In the genomic region with DNA sequence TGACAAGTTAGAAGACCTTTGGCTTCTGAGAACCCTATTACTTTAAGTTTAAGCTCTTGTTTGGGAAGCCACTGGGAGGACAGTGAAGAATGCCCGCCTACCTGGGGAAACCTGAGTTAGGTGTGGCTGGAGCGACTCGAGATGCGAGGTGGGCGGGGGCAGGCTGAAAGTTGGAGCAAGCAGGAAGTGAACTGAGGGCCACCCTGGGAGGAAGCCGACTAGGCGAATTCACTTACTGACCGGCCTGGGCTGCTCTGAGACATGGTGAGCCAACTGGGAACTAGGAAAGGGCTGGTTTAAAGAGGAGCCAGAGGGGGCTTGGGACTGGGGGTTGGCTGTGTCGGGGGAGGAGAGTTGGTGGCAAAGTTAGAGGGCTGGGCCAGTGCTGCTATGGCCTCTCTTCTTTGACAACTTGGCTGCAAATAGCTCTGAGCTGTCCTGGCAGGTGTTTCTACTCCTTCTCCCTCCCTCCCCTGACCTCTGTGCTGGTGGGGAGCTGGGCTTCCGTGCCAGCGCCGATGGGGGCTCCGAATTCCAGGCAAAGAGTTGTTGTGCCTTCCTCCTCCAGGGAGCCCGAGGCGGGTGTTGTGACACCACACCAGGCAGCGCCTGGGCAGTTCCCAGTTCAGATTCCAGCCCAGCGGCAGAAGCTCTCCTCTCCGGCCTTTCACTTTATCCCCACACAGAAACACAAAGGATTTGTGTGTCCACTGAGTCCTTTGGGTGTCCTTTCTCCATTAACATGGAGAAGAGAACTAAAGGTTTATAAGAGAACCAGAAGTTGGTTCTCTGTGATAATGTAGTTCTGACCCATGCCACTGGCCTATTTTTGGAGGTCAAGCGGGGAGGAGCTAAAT, we compare ENCODE assay signal across 8 cellular contexts. TPM values are rescaled to one million over a fixed set of nuclear protein-coding genes. Genes with fewer than 3 reads are reported as not detected.
A peak's percentile ranks its signal among the peaks of the same experiment; 100 is the strongest.
DNase-seq lines count a peak whose midpoint lies in the region; ATAC-seq and TF ChIP-seq lines count a peak whose summit lies in the region.

A gene (plus strand): TSS at position 201 of the 857 bp plus-strand sequence. CDS start 61 bp downstream, at position 262.

- H3K4me3 ChIP-seq in BLaER1, result peak within 1 kb of the TSS; percentile 53
- H3K4me3 ChIP-seq in dorsolateral prefrontal cortex, result peak within 1 kb of the TSS in 38 of 59 donors; percentile 2 to 52 (median 28)
- H3K4me3 ChIP-seq in mucosa of descending colon, result peak within 1 kb of the TSS; percentile 37
- no peak within 1 kb of the TSS for H3K4me3 ChIP-seq in HAP-1

- peak; percentile 63 for DNase-seq in KBM-7
- DNase-seq in activated CD4-positive, CD25-positive, alpha-beta regulatory T cell treated with anti-CD3 and anti-CD28 coated beads, Interleukin-2, amount 50 U/mL, for 16 hours (ENCODE audit: low read depth, low spot score), result peak; percentile 28
- DNase-seq in dorsolateral prefrontal cortex, result no peak
- peak; percentile 89 to 93 (median 92) for DNase-seq in mucosa of descending colon
- peak; percentile 63 for DNase-seq in stimulated activated naive CD4-positive, alpha-beta T cell treated with Interleukin-2 at 50 U/mL for 16 hours (lab: John Stamatoyannopoulos, UW)
- no peak for DNase-seq in HAP-1 (ENCODE audit: low spot score in 2 of 2)

- ATAC-seq in GM19395 (IDR thresholded peaks at IDR 0.05; ENCODE audit: unreplicated experiment), result peak; percentile 60
- ATAC-seq in mucosa of descending colon, result peak; percentile 96

- H3K4me1 ChIP-seq in BLaER1 (peaks cover 68% of the 10 kb centered on the region), mucosa of descending colon (ENCODE audit: low read depth) (peaks cover 17% of the 10 kb centered on the region), HAP-1 (peaks cover 4% of the 10 kb centered on the region)

- H3K36me3 ChIP-seq in BLaER1, result no peaks in the 10 kb centered on the region; the same call in 1 of the 2 replicates
- no peaks in the 10 kb centered on the region for H3K36me3 ChIP-seq in mucosa of descending colon (ENCODE audit: low read depth)
- no peaks in the 10 kb centered on the region for H3K36me3 ChIP-seq in HAP-1 (replicated peaks)

- H3K9ac ChIP-seq in BLaER1, result peak within 1 kb of the TSS; percentile 79

- in situ Hi-C loops in KBM-7 (cut with MboI; ENCODE audit: low pct_unique_long_range_greater_than_20kb, low sequenced_read_pairs), result no loop called here
- in situ Hi-C loops in HAP-1 (cut with MboI; ENCODE audit: low sequenced_read_pairs), result no loop called here

- H3K9me3 ChIP-seq in BLaER1 (no peaks in the 10 kb centered on the region), mucosa of descending colon (no peaks in the 10 kb centered on the region), HAP-1 (no peaks in the 10 kb centered on the region)

- no peaks in the 10 kb centered on the region for H4K20me1 ChIP-seq in BLaER1

- H3K27ac ChIP-seq in BLaER1 (peak within 1 kb of the TSS; percentile 95), dorsolateral prefrontal cortex (peak within 1 kb of the TSS in 56 of 59 donors; percentile 15 to 85 (median 65))

- peak within 1 kb of the TSS; percentile 92 for H3K4me2 ChIP-seq in BLaER1

- intact Hi-C loops in dorsolateral prefrontal cortex (cut with DNase I), result no loop called here
- intact Hi-C loops in mucosa of descending colon (cut with DNase I, micrococcal nuclease), result no loop called here

- TF ChIP-seq CTCF in dorsolateral prefrontal cortex (IDR thresholded peaks at IDR 0.05 in 54 of 56, conservative IDR thresholded peaks at IDR 0.05 in 2 of 56; ENCODE audit: low read depth in 1 of 56, partially characterized antibody in 56 of 56) (no peak), mucosa of descending colon (IDR thresholded peaks at IDR 0.05) (no peak)

- H3K27me3 ChIP-seq in BLaER1 (no peaks in the 10 kb centered on the region), dorsolateral prefrontal cortex (no peaks in the 10 kb centered on the region), HAP-1 (ENCODE audit: low read depth) (no peaks in the 10 kb centered on the region)

RNA-seq across cellular contexts. Expression of the gene that starts here (rescaled TPM):
- 10 to 100 TPM in 34 of 120 experiments, 1 to 10 TPM in 86; 2.5 to 33.7 (median 7.4) TPM for total RNA-seq in dorsolateral prefrontal cortex
- 100 to 1,000 TPM; 125 to 312 (median 254) TPM for total RNA-seq in mucosa of descending colon

Comparison
In these comparisons a context has a peak if more than half of its experiments do, and no peak if none do; other contexts are left out.
1. DNase-seq: peak in KBM-7 (single experiment), activated CD4-positive, CD25-positive, alpha-beta regulatory T cell treated with anti-CD3 and anti-CD28 coated beads, Interleukin-2, amount 50 U/mL, for 16 hours (single experiment), mucosa of descending colon (3 of 3) and stimulated activated naive CD4-positive, alpha-beta T cell treated with Interleukin-2 at 50 U/mL for 16 hours (single experiment); none in dorsolateral prefrontal cortex (0 of 10) and HAP-1 (0 of 2).